In genomic region chr9:16727452-16728127, GRCh38 we compare ENCODE assay signal across 8 cellular contexts.
DNase-seq lines count a peak whose midpoint lies in the region; ATAC-seq and TF ChIP-seq lines count a peak whose summit lies in the region.

No MANE protein-coding gene starts in this region.

- peaks cover 51% of the 10 kb centered on the region for H3K4me1 ChIP-seq in HUES6 (ENCODE audit: control insufficient read depth, insufficient read depth, low read length)
- peaks cover 61% of the 10 kb centered on the region; the same call in 1 of the 2 replicates for H3K4me1 ChIP-seq in iPS-20b (ENCODE audit: insufficient read depth, low read length)
- H3K4me1 ChIP-seq in spleen, result peaks cover 0 to 14% (median 5%) of the 10 kb centered on the region in 6 donors

- TF ChIP-seq POLR2A in spleen (IDR thresholded peaks at IDR 0.05), result no peak

- CTCF ChIA-PET in activated CD8-positive, alpha-beta T cell treated with anti-CD3 and anti-CD28 coated beads, Interleukin-2, amount 10 ng/mL, durations not matched to agents 7 days and 5 days (lab: Charles Lee), result no interaction called here

- intact Hi-C loops in spleen (cut with DNase I; ENCODE audit: low total_unique reads), result no loop called here

- H3K27ac ChIP-seq in HUES6 (ENCODE audit: low read depth, low read length), result peak overlapping the region; percentile 60; the same call in 1 of the 2 replicates
- H3K27ac ChIP-seq in iPS-20b (ENCODE audit: low read length), result peak overlapping the region; percentile 3
- H3K27ac ChIP-seq in spleen, result peak overlapping the region in 1 of 8 donors; percentile 30

- peaks cover 38% of the 10 kb centered on the region for H3K4me1 Mint-ChIP-seq in brain
- H3K4me1 Mint-ChIP-seq in activated CD8-positive, alpha-beta T cell treated with anti-CD3 and anti-CD28 coated beads, Interleukin-2, amount 10 ng/mL, durations not matched to agents 7 days and 5 days (ENCODE audit: low read depth), result peaks cover 3% of the 10 kb centered on the region

- peak overlapping the region; percentile 79 for H3K4me3 ChIP-seq in HUES6 (ENCODE audit: low read depth, low read length)
- peak overlapping the region; percentile 90 for H3K4me3 ChIP-seq in iPS-20b (ENCODE audit: low read length)
- peak overlapping the region in 7 of 8 donors; percentile 6 to 63 (median 30) for H3K4me3 ChIP-seq in spleen

- in situ Hi-C loops in KBM-7 (cut with MboI; ENCODE audit: low pct_unique_long_range_greater_than_20kb, low sequenced_read_pairs), result no loop called here

- H3K36me3 ChIP-seq in HUES6 (ENCODE audit: control insufficient read depth, insufficient read depth, low read length), result no peaks in the 10 kb centered on the region
- no peaks in the 10 kb centered on the region for H3K36me3 ChIP-seq in iPS-20b (ENCODE audit: insufficient read depth, low read depth, low read length)
- H3K36me3 ChIP-seq in spleen, result no peaks in the 10 kb centered on the region

- no peak for TF ChIP-seq CTCF in brain (conservative IDR thresholded peaks at IDR 0.05)
- TF ChIP-seq CTCF in spleen (IDR thresholded peaks at IDR 0.05 in 8 of 11, conservative IDR thresholded peaks at IDR 0.05 in 3 of 11), result no peak

- peak overlapping the region in 4 of 5 experiments; percentile 54 to 91 (median 84) for H3K27ac Mint-ChIP-seq in brain
- H3K27ac Mint-ChIP-seq in activated CD8-positive, alpha-beta T cell treated with anti-CD3 and anti-CD28 coated beads, Interleukin-2, amount 10 ng/mL, durations not matched to agents 7 days and 5 days, result no peak overlapping the region

- peaks cover 74% of the 10 kb centered on the region for H3K27me3 Mint-ChIP-seq in brain
- peaks cover 37% of the 10 kb centered on the region for H3K27me3 Mint-ChIP-seq in activated CD8-positive, alpha-beta T cell treated with anti-CD3 and anti-CD28 coated beads, Interleukin-2, amount 10 ng/mL, durations not matched to agents 7 days and 5 days (ENCODE audit: low read depth)

- no peak for DNase-seq in spleen
- DNase-seq in KG1 (lab: John Stamatoyannopoulos, UW), result no peak
- DNase-seq in KBM-7, result no peak
- no peak for DNase-seq in activated CD8-positive, alpha-beta T cell treated with anti-CD3 and anti-CD28 coated beads, Interleukin-2, amount 10 ng/mL, durations not matched to agents 7 days and 5 days

- peak overlapping the region; percentile 87 to 93 (median 90) for H3K4me3 Mint-ChIP-seq in brain
- H3K4me3 Mint-ChIP-seq in activated CD8-positive, alpha-beta T cell treated with anti-CD3 and anti-CD28 coated beads, Interleukin-2, amount 10 ng/mL, durations not matched to agents 7 days and 5 days, result no peak overlapping the region

- POLR2A ChIA-PET in activated CD8-positive, alpha-beta T cell treated with anti-CD3 and anti-CD28 coated beads, Interleukin-2, amount 10 ng/mL, durations not matched to agents 7 days and 5 days (lab: Charles Lee), result no interaction called here

- no peaks in the 10 kb centered on the region for H3K36me3 Mint-ChIP-seq in brain
- no peaks in the 10 kb centered on the region for H3K36me3 Mint-ChIP-seq in activated CD8-positive, alpha-beta T cell treated with anti-CD3 and anti-CD28 coated beads, Interleukin-2, amount 10 ng/mL, durations not matched to agents 7 days and 5 days (ENCODE audit: low read depth)

- H3K9me3 ChIP-seq in HUES6 (ENCODE audit: control insufficient read depth, insufficient read depth, low read depth, low read length) (no peaks in the 10 kb centered on the region), iPS-20b (ENCODE audit: insufficient read depth, low read depth, low read length) (no peaks in the 10 kb centered on the region), spleen (no peaks in the 10 kb centered on the region)

- 46 to 53% (median 46%) methylated on average over 6 of the region's 6 CpGs for WGBS in spleen, 5 donors

- ATAC-seq in activated CD8-positive, alpha-beta T cell treated with anti-CD3 and anti-CD28 coated beads, Interleukin-2, amount 10 ng/mL, durations not matched to agents 7 days and 5 days, result no peak
- ATAC-seq in esophagus mucosa, result no peak

- no peaks in the 10 kb centered on the region for H3K9me3 Mint-ChIP-seq in brain
- no peaks in the 10 kb centered on the region for H3K9me3 Mint-ChIP-seq in activated CD8-positive, alpha-beta T cell treated with anti-CD3 and anti-CD28 coated beads, Interleukin-2, amount 10 ng/mL, durations not matched to agents 7 days and 5 days (ENCODE audit: insufficient read depth)

- H3K27me3 ChIP-seq in HUES6 (ENCODE audit: control insufficient read depth, insufficient read depth, low read length) (peaks cover 17% of the 10 kb centered on the region; the same call in 1 of the 2 replicates), iPS-20b (ENCODE audit: insufficient read depth, low read length) (no peaks in the 10 kb centered on the region), spleen (replicated peaks in 1 of 7) (peaks cover 0 to 59% (median 34%) of the 10 kb centered on the region in 7 donors)

- H3K9ac ChIP-seq in HUES6 (ENCODE audit: low read length) (peak overlapping the region; percentile 85), iPS-20b (ENCODE audit: low read depth, low read length) (peak overlapping the region; percentile 90)

Comparison
In these comparisons a context has a peak if more than half of its experiments do, and no peak if none do; other contexts are left out.
1. H3K4me3 ChIP-seq: peak in every context shown above with its lines; median percentile 90 in iPS-20b; 79 in HUES6; 30 in spleen.